24 cellular contexts compared by ENCODE assay signal in genomic region chr10:117994771-117995170, GRCh38. TPM values are rescaled to one million over a fixed set of nuclear protein-coding genes. Genes with fewer than 3 reads are reported as not detected.
A peak's percentile ranks its signal among the peaks of the same experiment; 100 is the strongest.
DNase-seq lines count a peak whose midpoint lies in the region; FAIRE-seq and TF ChIP-seq lines count a peak whose summit lies in the region.
"Had no signal": no experiment of that assay in that cellular context is flagged by ENCODE, and none has a peak within 500 bp of the region (broad histone marks: within the 10 kb centered on the region; RNA-seq: fewer than 3 reads in every experiment).

No MANE protein-coding gene starts in this region.

- CTCF ChIA-PET in H1 (lab: Charles Lee; ENCODE audit: partially characterized antibody), result interaction anchor here (0.5 kb wide), 1 partner anchor 26 kb away, joined by 6 read pairs; no protein-coding TSS in a partner anchor

- no peak overlapping the region for H3K56ac ChIP-seq in H1 (replicated peaks; ENCODE audit: insufficient read length, low read depth, low read length)

- H3K14ac ChIP-seq in H1 (ENCODE audit: insufficient read length), result no peak overlapping the region

- no peak for FAIRE-seq in H1 (lab: Jason Lieb, UNC)
- FAIRE-seq: A549, GM12891, GM18507 had no signal

- H3K23me2 ChIP-seq in H1 (ENCODE audit: low read depth, low read length), result no peaks in the 10 kb centered on the region

- no peak overlapping the region for H3K9ac ChIP-seq in H1 (replicated peaks in 1 of 4; ENCODE audit: extremely low read depth in 1 of 4, low read depth in 3 of 4, low read length in 3 of 4)
- H3K9ac ChIP-seq: BLaER1 treated with 17β-estradiol and CSF1 and Interleukin-3, amounts not matched to agents 10 nM and 100 nM had no signal

- H2AFZ ChIP-seq in H1 (ENCODE audit: low read length), result no peak overlapping the region

- H3K27me3 ChIP-seq in H7 (ENCODE audit: control insufficient read depth, insufficient read depth, low read length) (no peaks in the 10 kb centered on the region), H1 (replicated peaks in 1 of 4; ENCODE audit: control insufficient read depth in 3 of 4, extremely low read depth in 1 of 4, insufficient read depth in 3 of 4, low read length in 3 of 4) (no peaks in the 10 kb centered on the region)
- H3K27me3 ChIP-seq: BE2C; BLaER1 treated with 17β-estradiol and CSF1 and Interleukin-3, amounts not matched to agents 10 nM and 100 nM had no signal

- no peak overlapping the region for H2BK5ac ChIP-seq in H1 (ENCODE audit: low read depth, low read length)

- H3K4me1 ChIP-seq in H1 (replicated peaks in 1 of 4; ENCODE audit: control insufficient read depth in 3 of 4, insufficient read depth in 4 of 4, low read length in 3 of 4), result peaks cover 0 to 8% (median 1%) of the 10 kb centered on the region in 4 experiments; a peak in 2 of 7 replicates
- H3K4me1 ChIP-seq: A549, BE2C had no signal

- no peak overlapping the region for H4K5ac ChIP-seq in H1 (ENCODE audit: insufficient read length, low read depth, low read length)

- DNase-seq in H7, result peak; percentile 17
- no peak for DNase-seq in H1 (ENCODE audit: low read depth in 1 of 2, low spot score in 2 of 2)
- DNase-seq in iPS-NIHi7 (ENCODE audit: extremely low spot score), result peak; percentile 18
- no peak for DNase-seq in LoVo (ENCODE audit: low spot score)
- DNase-seq in COLO829 (ENCODE audit: low spot score), result no peak
- DNase-seq in SHP77 (lab: John Stamatoyannopoulos, UW), result no peak
- DNase-seq: 8988T; ACHN; AML-193; BE2C; Calu3; CD4-positive, alpha-beta T cell; CD8-positive, alpha-beta memory T cell; COR-L47; DMS53; DMS79 treated with DMSO at 0.1 percent for 48 hours; GF-D8; GOT3; HFFc6 had no signal

- no peak overlapping the region for H3K18ac ChIP-seq in H1 (ENCODE audit: extremely low read depth, low read length)

- POLR2A ChIA-PET in H1 (lab: Charles Lee; ENCODE audit: partially characterized antibody), result no interaction called here

- H3K4me2 ChIP-seq in H1 (ENCODE audit: insufficient read depth in 1 of 2, low read depth in 2 of 2, low read length in 2 of 2), result no peak overlapping the region
- H3K4me2 ChIP-seq: A549; BLaER1 treated with 17β-estradiol and CSF1 and Interleukin-3, amounts not matched to agents 10 nM and 100 nM had no signal

- TF ChIP-seq EP300 in H1 (IDR thresholded peaks at IDR 0.05; ENCODE audit: borderline replicate concordance in 1 of 2, low read depth in 2 of 2, low read length in 2 of 2), result no peak

- no peak overlapping the region for H3K4me3 ChIP-seq in H7 (ENCODE audit: insufficient read depth, low read depth, low read length)
- H3K4me3 ChIP-seq in H1 (ENCODE audit: extremely low read depth in 1 of 4, insufficient read depth in 2 of 4, low read depth in 3 of 4, low read length in 4 of 4), result no peak overlapping the region
- H3K4me3 ChIP-seq: A549; BLaER1 treated with 17β-estradiol and CSF1 and Interleukin-3, amounts not matched to agents 10 nM and 100 nM; HAP-1 had no signal

- no peaks in the 10 kb centered on the region for H4K20me1 ChIP-seq in H1 (replicated peaks in 1 of 2; ENCODE audit: control insufficient read depth in 1 of 2, insufficient read depth in 2 of 2, low read length in 2 of 2)
- H4K20me1 ChIP-seq: BLaER1 treated with 17β-estradiol and CSF1 and Interleukin-3, amounts not matched to agents 10 nM and 100 nM had no signal

- H3K36me3 ChIP-seq in H7 (replicated peaks; ENCODE audit: control insufficient read depth, insufficient read depth, low read length), result no peaks in the 10 kb centered on the region
- no peaks in the 10 kb centered on the region for H3K36me3 ChIP-seq in H1 (ENCODE audit: control insufficient read depth in 2 of 4, insufficient read depth in 4 of 4, low read length in 3 of 4)
- H3K36me3 ChIP-seq: BE2C, HAP-1 had no signal

- H3K4ac ChIP-seq in H1 (replicated peaks; ENCODE audit: insufficient read length, low read depth, low read length), result no peak overlapping the region

- H2BK120ac ChIP-seq in H1 (replicated peaks; ENCODE audit: low read depth, low read length), result no peak overlapping the region

- no peak overlapping the region for H4K8ac ChIP-seq in H1 (ENCODE audit: extremely low read depth, insufficient read depth, low read length)

- H3K23ac ChIP-seq in H1 (ENCODE audit: insufficient read length), result no peak overlapping the region

- H3K79me1 ChIP-seq in H1 (ENCODE audit: low read depth, low read length), result no peaks in the 10 kb centered on the region

- no peak overlapping the region for H2BK20ac ChIP-seq in H1 (ENCODE audit: low read length)

- H3K27ac ChIP-seq in H1 (ENCODE audit: low read depth, low read length), result no peak overlapping the region
- H3K27ac ChIP-seq: A549; BLaER1 treated with 17β-estradiol and CSF1 and Interleukin-3, amounts not matched to agents 10 nM and 100 nM had no signal

- H4K91ac ChIP-seq in H1 (replicated peaks; ENCODE audit: insufficient read length, low read length), result no peak overlapping the region

- TF ChIP-seq CTCF in H1 (IDR thresholded peaks at IDR 0.05; ENCODE audit: control extremely low read depth in 1 of 3, insufficient read depth in 1 of 3, low read depth in 1 of 3, low read length in 3 of 3), result peak in 1 of 3 experiments; percentile 10; a peak in 1 of 4 replicates

- no peaks in the 10 kb centered on the region for H3K9me3 ChIP-seq in H1 (ENCODE audit: insufficient read depth in 2 of 2, low read depth in 1 of 2, low read length in 1 of 2)
- H3K9me3 ChIP-seq: A549; BE2C; BLaER1 treated with 17β-estradiol and CSF1 and Interleukin-3, amounts not matched to agents 10 nM and 100 nM; HAP-1 had no signal

- TF ChIP-seq RAD21 in H1 (IDR thresholded peaks at IDR 0.05 in 1 of 2, conservative IDR thresholded peaks at IDR 0.05 in 1 of 2; ENCODE audit: low read depth in 2 of 2, low read length in 2 of 2), result peak; percentile 12 to 40; a peak in 3 of 4 replicates

- WGBS in H1 (ENCODE audit: extremely low coverage in 1 of 2, insufficient coverage in 1 of 2, insufficient read length in 1 of 2, insufficient replicate concordance in 2 of 2, low coverage in 1 of 2, low lambda C conversion rate in 2 of 2, missing lambda C conversion rate in 1 of 2), 2 experiments, result 92% methylated on average over 2 of the region's 2 CpGs; no CpG with 5 or more reads in 1 of the 2 experiments

- no peaks in the 10 kb centered on the region for H3K79me2 ChIP-seq in H1 (ENCODE audit: control insufficient read depth in 1 of 2, insufficient read depth in 2 of 2, low read length in 2 of 2)

- no peak overlapping the region for H2BK15ac ChIP-seq in H1 (ENCODE audit: low read length)

- no peak overlapping the region for H2AK5ac ChIP-seq in H1 (ENCODE audit: low read depth, low read length)

- TF ChIP-seq POLR2A in H1 (IDR thresholded peaks at IDR 0.05; ENCODE audit: control extremely low read depth in 1 of 2, low read depth in 2 of 2, low read length in 2 of 2), result no peak

- no peak overlapping the region for H2BK12ac ChIP-seq in H1 (ENCODE audit: low read depth, low read length)

TF ChIP-seq in H1, 55 proteins besides CTCF, POLR2A, EP300 and RAD21:
- TF ChIP-seq RNF2 (IDR thresholded peaks at IDR 0.05; ENCODE audit: borderline replicate concordance, low read depth, low read length, missing control alignments, poor library complexity, severe bottlenecking), result no peak
- TF ChIP-seq ATF3 (IDR thresholded peaks at IDR 0.05; ENCODE audit: insufficient read depth, low read depth, low read length), result no peak
- TF ChIP-seq CHD1 (IDR thresholded peaks at IDR 0.05; ENCODE audit: low read depth, low read length), result no peak
- no peak for TF ChIP-seq TCF12 (IDR thresholded peaks at IDR 0.05; ENCODE audit: low read depth, low read length)
- no peak for TF ChIP-seq SAP30 (IDR thresholded peaks at IDR 0.05; ENCODE audit: insufficient read depth, insufficient replicate concordance, low read length)
- no peak for TF ChIP-seq RFX5 (IDR thresholded peaks at IDR 0.05; ENCODE audit: borderline replicate concordance, low read depth, low read length)
- no peak for TF ChIP-seq BRCA1 (IDR thresholded peaks at IDR 0.05; ENCODE audit: low read depth, low read length)
- TF ChIP-seq NANOG (IDR thresholded peaks at IDR 0.05; ENCODE audit: insufficient read depth, low read depth, low read length, poor library complexity, severe bottlenecking), result no peak
- TF ChIP-seq TAF7 (optimal IDR thresholded peaks at IDR 0.05; ENCODE audit: borderline replicate concordance, low read depth, low read length), result no peak
- no peak for TF ChIP-seq KDM4A (IDR thresholded peaks at IDR 0.05; ENCODE audit: low read depth, low read length, severe bottlenecking)
- TF ChIP-seq TEAD4 (IDR thresholded peaks at IDR 0.05; ENCODE audit: low read depth, low read length), result no peak
- no peak for TF ChIP-seq BCL11A (IDR thresholded peaks at IDR 0.05; ENCODE audit: low read depth in 2 of 2, low read length in 2 of 2)
- no peak for TF ChIP-seq CREB1 (IDR thresholded peaks at IDR 0.05)
- TF ChIP-seq RBBP5 (IDR thresholded peaks at IDR 0.05; ENCODE audit: borderline replicate concordance, low read depth, low read length), result no peak
- TF ChIP-seq JUN (IDR thresholded peaks at IDR 0.05; ENCODE audit: low read depth, low read length), result no peak

RNA-seq across cellular contexts. Expression of gene RAB11FIP2, which starts 52.0 kb away (rescaled TPM):
- 9.6 and 13.9 TPM in 2 replicates for total RNA-seq in H7 (2014; rRNA removed; shearing (Covaris generic))
- total RNA-seq in H1 (2021; fragmentation: NEBNext Ultra II Directional; extraction: Animal tissue kit (Norgen Biotek cat#: 25700)), result 12.7 and 14.5 TPM in 2 replicates
- 1.9 and 3.1 TPM in 2 replicates for polyA plus RNA-seq in H1 (2011; rRNA removed)
- polyA plus RNA-seq in H1 (2011; cell fraction: cytosol; rRNA removed), result 5.5 TPM
- polyA plus RNA-seq in H1 (2011; cell fraction: nucleus; rRNA removed), result 2.1 TPM
- 3.0 to 5.8 TPM (median 3.2 TPM) in 4 replicates for polyA plus RNA-seq in H1 (2012, experiment 1 of 2)
- 0.49 TPM for polyA plus RNA-seq in H1 (2012, experiment 2 of 2)
- polyA plus RNA-seq in H1 (2013, experiment 1 of 2), result 13.5 TPM
- polyA plus RNA-seq in H1 (2013, experiment 2 of 2), result 12.1 TPM
- 4.8 and 8.9 TPM in 2 replicates for polyA minus RNA-seq in H1 (2011; rRNA and poly(A)+ RNA removed)
- 4.5 TPM for polyA minus RNA-seq in H1 (2011; cell fraction: cytosol; rRNA and poly(A)+ RNA removed)
- 20.0 TPM for polyA minus RNA-seq in H1 (2011; cell fraction: nucleus; rRNA and poly(A)+ RNA removed)

Comparison
In these comparisons a context has a peak if more than half of its experiments do, and no peak if none do; other contexts are left out.
1. DNase-seq: peak in H7 (single experiment) and iPS-NIHi7 (single experiment); none in H1 (0 of 2), LoVo (single experiment), COLO829 (single experiment) and SHP77 (0 of 2).